Comparison of ENCODE assay signal across 21 cellular contexts in genomic region chr15:27574541-27575054, GRCh38.
"Had no signal": no experiment of that assay in that cellular context is flagged by ENCODE, and none has a peak within 500 bp of the region (broad histone marks: within the 10 kb centered on the region; RNA-seq: fewer than 3 reads in every experiment).

No MANE protein-coding gene starts in this region.

- H3K4me1 Mint-ChIP-seq: IgD-negative memory B cell had no signal

- DNase-seq: KBM-7, MV-4-11, NCI-H1048, NCI-H1105, NCI-H1417 treated with DMSO at 0.1 percent for 48 hours, NCI-H146, NCI-H187, NCI-H2029, NCI-H2081 treated with DMSO at 0.1 percent for 48 hours, NCI-H2171, NCI-H226, NCI-H446, NCI-H510A, NCI-H524 treated with DMSO at 0.1 percent for 48 hours, NCI-H69, NCI-H774, SHP77, SW 1271 had no signal

- H3K27me3 Mint-ChIP-seq: IgD-negative memory B cell had no signal

- H3K27ac ChIP-seq: HL-60, RWPE1 had no signal

- H3K36me3 Mint-ChIP-seq: IgD-negative memory B cell had no signal
